16 cellular contexts compared by ENCODE assay signal in the genomic region with DNA sequence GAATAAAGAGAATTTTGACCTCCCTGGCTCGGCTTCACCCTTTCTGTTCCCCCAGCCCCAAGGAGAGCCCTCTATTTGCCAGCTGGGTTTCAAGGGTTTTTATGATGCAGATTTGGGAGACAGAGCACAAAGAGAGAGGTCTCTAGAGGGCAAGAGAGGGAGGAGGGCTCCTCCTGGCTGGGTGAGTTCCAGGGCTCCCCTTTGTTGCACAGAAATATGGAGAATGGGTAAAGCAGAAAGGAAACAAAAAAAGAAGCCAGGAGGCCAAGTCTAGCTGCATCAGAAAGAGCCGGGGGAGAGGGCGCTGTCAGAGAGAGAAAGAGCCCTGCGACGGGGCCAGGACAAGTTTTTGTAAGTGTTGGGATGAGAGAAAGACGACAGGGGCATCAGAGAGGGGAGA.
DNase-seq lines count a peak whose midpoint lies in the region; ATAC-seq and TF ChIP-seq lines count a peak whose summit lies in the region.
"Had no signal": no experiment of that assay in that cellular context is flagged by ENCODE, and none has a peak within 500 bp of the region (broad histone marks: within the 10 kb centered on the region; RNA-seq: fewer than 3 reads in every experiment).

No MANE protein-coding gene starts in this region.

- peak overlapping the region; percentile 57 for H3K27ac ChIP-seq in HUES48 (ENCODE audit: low read depth, low read length)
- no peak overlapping the region for H3K27ac ChIP-seq in iPS-20b (ENCODE audit: low read length)
- H3K27ac ChIP-seq: dorsolateral prefrontal cortex, epithelial cell of prostate had no signal

- H3K27me3 ChIP-seq in HUES48 (ENCODE audit: control insufficient read depth, insufficient read depth, low read length) (no peaks in the 10 kb centered on the region), iPS-20b (ENCODE audit: insufficient read depth, low read length) (no peaks in the 10 kb centered on the region)
- H3K27me3 ChIP-seq: dorsolateral prefrontal cortex had no signal

- H3K27me3 Mint-ChIP-seq in brain, result peaks cover under 1% of the 10 kb centered on the region
- H3K27me3 Mint-ChIP-seq: activated naive CD8-positive, alpha-beta T cell treated with anti-CD3 and anti-CD28 coated beads, Interleukin-2, amount 50 U/mL, for 24 hours had no signal

- peaks cover 0 to 13% (median 0%) of the 10 kb centered on the region in 5 experiments for H3K9me3 Mint-ChIP-seq in brain
- H3K9me3 Mint-ChIP-seq: activated naive CD8-positive, alpha-beta T cell treated with anti-CD3 and anti-CD28 coated beads, Interleukin-2, amount 50 U/mL, for 24 hours had no signal

- no peaks in the 10 kb centered on the region for H3K9me3 ChIP-seq in HUES48 (ENCODE audit: control insufficient read depth, insufficient read depth, low read length)
- H3K9me3 ChIP-seq in iPS-20b (ENCODE audit: insufficient read depth, low read depth, low read length), result no peaks in the 10 kb centered on the region

- H3K27ac Mint-ChIP-seq in brain, result peak overlapping the region; percentile 79 to 97 (median 93)
- H3K27ac Mint-ChIP-seq: activated naive CD8-positive, alpha-beta T cell treated with anti-CD3 and anti-CD28 coated beads, Interleukin-2, amount 50 U/mL, for 24 hours had no signal

- H3K36me3 Mint-ChIP-seq in brain, result no peaks in the 10 kb centered on the region

- H3K4me1 ChIP-seq in HUES48 (ENCODE audit: control insufficient read depth, insufficient read depth, low read length) (peaks cover 18% of the 10 kb centered on the region), iPS-20b (ENCODE audit: insufficient read depth, low read length) (peaks cover 13% of the 10 kb centered on the region; the same call in 1 of the 2 replicates)

- H3K9ac ChIP-seq in HUES48 (ENCODE audit: low read depth, low read length) (no peak overlapping the region), iPS-20b (ENCODE audit: low read depth, low read length) (peak overlapping the region; percentile 50; the same call in 1 of the 2 replicates)

- DNase-seq in putamen (ENCODE audit: low spot score), result peak; percentile 52
- no peak for DNase-seq in stimulated activated CD4-positive, alpha-beta T cell treated with anti-CD3 and anti-CD28 coated beads, Interleukin-12 subunit alpha, Interleukin-12 subunit beta, amount 100 ng/mL, for 4 hours
- DNase-seq in germinal center (ENCODE audit: low spot score), result no peak
- DNase-seq: activated effector memory CD4-positive, alpha-beta T cell treated with Interleukin-2 at 50 U/mL for 16 hours; activated naive CD8-positive, alpha-beta T cell treated with anti-CD3 and anti-CD28 coated beads, Interleukin-2, amount 50 U/mL, for 24 hours; DMS79; foreskin fibroblast; NCI-H1105 treated with DMSO at 0.1 percent for 48 hours; NCI-H526 treated with DMSO at 0.1 percent for 48 hours; SHP77 treated with DMSO at 0.1 percent for 48 hours had no signal

- peak overlapping the region; percentile 4; the same call in 1 of the 2 replicates for H3K4me3 ChIP-seq in HUES48 (ENCODE audit: low read depth, low read length)
- peak overlapping the region; percentile 14; the same call in 1 of the 2 replicates for H3K4me3 ChIP-seq in iPS-20b (ENCODE audit: low read length)
- H3K4me3 ChIP-seq: dorsolateral prefrontal cortex had no signal

- peaks cover 69% of the 10 kb centered on the region for H3K4me1 Mint-ChIP-seq in brain
- H3K4me1 Mint-ChIP-seq: activated naive CD8-positive, alpha-beta T cell treated with anti-CD3 and anti-CD28 coated beads, Interleukin-2, amount 50 U/mL, for 24 hours had no signal

- no peak for ATAC-seq in HG03565 (IDR thresholded peaks at IDR 0.05; ENCODE audit: unreplicated experiment)
- ATAC-seq: activated naive CD8-positive, alpha-beta T cell treated with anti-CD3 and anti-CD28 coated beads, Interleukin-2, amount 50 U/mL, for 24 hours had no signal

- no peaks in the 10 kb centered on the region for H3K36me3 ChIP-seq in HUES48 (ENCODE audit: control insufficient read depth, insufficient read depth, low read length)
- H3K36me3 ChIP-seq in iPS-20b (ENCODE audit: insufficient read depth, low read depth, low read length), result no peaks in the 10 kb centered on the region

- no peak for TF ChIP-seq CTCF in brain (conservative IDR thresholded peaks at IDR 0.05)

- H3K4me3 Mint-ChIP-seq in brain, result peak overlapping the region in 3 of 5 experiments; percentile 8 to 26 (median 23)
- H3K4me3 Mint-ChIP-seq: activated naive CD8-positive, alpha-beta T cell treated with anti-CD3 and anti-CD28 coated beads, Interleukin-2, amount 50 U/mL, for 24 hours had no signal
